ENCODE assay signal across 8 cellular contexts in the genomic region with DNA sequence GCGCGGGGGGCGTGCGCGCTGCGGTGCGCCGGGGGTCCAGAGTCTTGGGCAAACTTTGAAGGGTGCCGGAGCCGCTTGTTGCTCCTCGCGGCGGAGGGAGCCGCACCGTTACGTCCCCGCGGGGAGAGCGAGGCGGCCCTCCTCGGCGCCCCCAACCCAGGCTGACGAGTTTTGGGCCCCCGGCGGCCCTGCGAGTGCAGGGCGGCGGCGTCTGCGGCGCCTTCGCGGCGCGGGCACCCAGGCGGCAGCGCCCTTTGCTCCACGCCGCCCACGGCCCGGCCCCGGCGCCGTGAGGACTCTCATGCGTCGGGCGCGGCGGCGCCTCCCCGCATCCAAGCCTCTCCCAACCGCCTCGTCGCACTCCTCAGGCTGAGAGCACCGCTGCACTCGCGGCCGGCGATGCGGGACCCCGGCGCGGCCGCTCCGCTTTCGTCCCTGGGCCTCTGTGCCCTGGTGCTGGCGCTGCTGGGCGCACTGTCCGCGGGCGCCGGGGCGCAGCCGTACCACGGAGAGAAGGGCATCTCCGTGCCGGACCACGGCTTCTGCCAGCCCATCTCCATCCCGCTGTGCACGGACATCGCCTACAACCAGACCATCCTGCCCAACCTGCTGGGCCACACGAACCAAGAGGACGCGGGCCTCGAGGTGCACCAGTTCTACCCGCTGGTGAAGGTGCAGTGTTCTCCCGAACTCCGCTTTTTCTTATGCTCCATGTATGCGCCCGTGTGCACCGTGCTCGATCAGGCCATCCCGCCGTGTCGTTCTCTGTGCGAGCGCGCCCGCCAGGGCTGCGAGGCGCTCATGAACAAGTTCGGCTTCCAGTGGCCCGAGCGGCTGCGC. TPM values are rescaled to one million over a fixed set of nuclear protein-coding genes. Genes with fewer than 3 reads are reported as not detected.
A peak's percentile ranks its signal among the peaks of the same experiment; 100 is the strongest.
DNase-seq lines count a peak whose midpoint lies in the region; ATAC-seq and TF ChIP-seq lines count a peak whose summit lies in the region.

No MANE protein-coding gene starts in this region.

- no peak for TF ChIP-seq EP300 in sigmoid colon (IDR thresholded peaks at IDR 0.05)

- H3K27me3 ChIP-seq in NT2/D1 (ENCODE audit: insufficient read depth, insufficient read length) = peaks cover 34% of the 10 kb centered on the region
- peaks cover 0 to 5% (median 0%) of the 10 kb centered on the region in 3 donors for H3K27me3 ChIP-seq in sigmoid colon

- DNase-seq in GM13976 (ENCODE audit: low spot score) (peak; percentile 49), NT2/D1 (ENCODE audit: low read depth, low spot score) (no peak), left ventricle myocardium superior (peak; percentile 58), sigmoid colon (peak; percentile 69), NOMO-1 treated with DMSO at 0.1 percent for 48 hours (lab: John Stamatoyannopoulos, UW; ENCODE audit: unreplicated experiment) (no peak), NCI-H2107 treated with DMSO at 0.1 percent for 48 hours (lab: John Stamatoyannopoulos, UW; ENCODE audit: unreplicated experiment) (no peak)

- H3K36me3 Mint-ChIP-seq in activated naive CD8-positive, alpha-beta T cell = no peaks in the 10 kb centered on the region

- peak overlapping the region; percentile 97 for H3K9ac ChIP-seq in NT2/D1 (ENCODE audit: insufficient read length, low read depth)

- H3K27ac ChIP-seq in sigmoid colon = peak overlapping the region; percentile 96 to 99 (median 98)

- peaks cover 12% of the 10 kb centered on the region for H3K4me1 Mint-ChIP-seq in activated naive CD8-positive, alpha-beta T cell (ENCODE audit: low read depth)

- peaks cover 16% of the 10 kb centered on the region for H3K27me3 Mint-ChIP-seq in activated naive CD8-positive, alpha-beta T cell

- no peaks in the 10 kb centered on the region; the same call in 1 of the 2 replicates for H3K9me3 ChIP-seq in NT2/D1 (ENCODE audit: insufficient read depth, low read length)
- H3K9me3 ChIP-seq in sigmoid colon = no peaks in the 10 kb centered on the region

- TF ChIP-seq POLR2A in sigmoid colon (IDR thresholded peaks at IDR 0.05) = no peak

- H3K4me1 ChIP-seq in NT2/D1 (ENCODE audit: insufficient read depth, insufficient read length) = peaks cover 7% of the 10 kb centered on the region
- peaks cover 0 to 32% (median 15%) of the 10 kb centered on the region in 4 donors for H3K4me1 ChIP-seq in sigmoid colon

- intact Hi-C loops in left ventricle myocardium superior (cut with micrococcal nuclease) (no loop called here), sigmoid colon (cut with DNase I) (loop anchor here (1.0 to 10.0 kb wide), 5 partner anchors 118 to 600 kb away; partner anchors contain the start of genes FAM117B and TMEM237)

- no peaks in the 10 kb centered on the region for H3K9me3 Mint-ChIP-seq in activated naive CD8-positive, alpha-beta T cell (ENCODE audit: low read depth)

- whole genome bisulfite sequencing in sigmoid colon, 2 donors = 0 to 1% methylated on average over 105 of the region's 105 CpGs

- no peak overlapping the region for H3K27ac Mint-ChIP-seq in activated naive CD8-positive, alpha-beta T cell

- peak; percentile 4 for ATAC-seq in HG02610 (IDR thresholded peaks at IDR 0.05; ENCODE audit: unreplicated experiment)
- ATAC-seq in left ventricle myocardium superior = peak; percentile 9

- H3K4me3 ChIP-seq in NT2/D1 (ENCODE audit: insufficient read length, low read depth) = peak overlapping the region; percentile 95
- peak overlapping the region; percentile 69 to 84 (median 74) for H3K4me3 ChIP-seq in sigmoid colon

- TF ChIP-seq CTCF in GM13976 (IDR thresholded peaks at IDR 0.05; ENCODE audit: borderline replicate concordance, control extremely low read depth, extremely low read depth, insufficient read depth, missing control alignments) = no peak
- TF ChIP-seq CTCF in sigmoid colon (IDR thresholded peaks at IDR 0.05) = no peak

- H3K36me3 ChIP-seq in NT2/D1 (ENCODE audit: insufficient read depth, insufficient read length, low read length) (peaks cover 29% of the 10 kb centered on the region), sigmoid colon (no peaks in the 10 kb centered on the region)

- H3K4me3 Mint-ChIP-seq in activated naive CD8-positive, alpha-beta T cell = peak overlapping the region; percentile 89

- in situ Hi-C loops in GM13976 (cut with MboI; ENCODE audit: low sequenced_read_pairs, unreplicated experiment) = no loop called here

RNA-seq across cellular contexts. Expression of gene FZD7, which starts 0.8 kb away (rescaled TPM):
- 24.6 TPM for total RNA-seq in left ventricle myocardium superior
- total RNA-seq in sigmoid colon = 10 to 100 TPM; 37.9 to 51.2 (median 48.1) TPM
- 1 to 10 TPM in 2 of 3 donors, under 1 TPM in 1; 0.23 to 9.4 (median 2.4) TPM for polyA plus RNA-seq in sigmoid colon

RNA-seq across cellular contexts. Expression of gene KIAA2012, which starts 38.6 kb away (rescaled TPM):
- total RNA-seq in left ventricle myocardium superior (not detected), sigmoid colon (under 1 TPM in 2 of 4 donors, not detected in 2; 0.16 to 0.83 TPM)
- under 1 TPM in 1 of 3 donors, not detected in 2; 0.04 TPM for polyA plus RNA-seq in sigmoid colon

Comparison
In these comparisons a context has a peak if more than half of its experiments do, and no peak if none do; other contexts are left out.
1. DNase-seq: peak in GM13976 (single experiment), left ventricle myocardium superior (single experiment) and sigmoid colon (single experiment); none in NT2/D1 (single experiment), NOMO-1 treated with DMSO at 0.1 percent for 48 hours (single experiment) and NCI-H2107 treated with DMSO at 0.1 percent for 48 hours (single experiment).